In the genomic region with DNA sequence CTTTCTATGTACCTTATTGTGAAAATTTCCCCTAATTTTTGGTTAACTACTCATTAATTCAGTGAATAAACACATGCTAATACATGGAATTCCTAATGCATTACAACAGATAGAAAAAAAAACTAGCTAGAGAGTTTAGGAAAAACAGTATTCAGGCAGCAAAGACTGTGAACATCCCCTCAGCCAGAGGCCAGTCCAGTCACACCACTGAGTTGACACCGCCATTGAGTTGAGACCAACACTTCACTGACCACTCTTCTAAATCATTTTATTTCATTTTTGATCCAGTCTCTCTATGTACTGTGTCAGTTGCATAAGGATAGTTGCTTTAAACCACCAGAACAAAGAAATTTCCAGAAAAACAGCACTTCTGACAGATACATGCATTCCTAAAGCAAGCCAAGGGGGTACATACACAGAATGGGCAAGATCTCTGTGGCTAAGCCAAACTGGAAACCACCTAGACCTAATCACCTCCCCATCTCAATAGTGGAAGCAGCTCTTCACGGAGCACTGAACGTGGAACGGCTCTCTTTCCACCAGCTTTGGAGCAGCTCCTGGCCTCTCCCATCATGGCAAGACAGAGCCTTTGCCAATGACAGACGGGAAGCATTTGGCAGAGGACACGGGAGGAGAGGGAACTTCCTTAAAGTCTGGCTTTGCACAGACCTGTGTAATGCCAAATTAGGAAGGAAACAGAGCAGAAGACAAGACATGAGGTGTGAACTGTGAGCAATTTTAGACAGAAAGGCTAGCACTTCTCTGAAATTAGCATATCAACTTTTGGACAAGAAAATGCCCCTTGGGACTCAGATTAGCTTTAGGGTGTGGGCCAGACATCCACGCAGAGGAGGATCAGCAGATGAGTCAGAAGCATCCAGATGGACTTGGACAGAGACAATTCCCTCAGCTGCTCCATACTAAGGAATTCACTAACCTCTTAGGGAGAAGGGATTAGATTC, we compare ENCODE assay signal across 9 cellular contexts. TPM values are rescaled to one million over a fixed set of nuclear protein-coding genes. Genes with fewer than 3 reads are reported as not detected.
A peak's percentile ranks its signal among the peaks of the same experiment; 100 is the strongest.
DNase-seq lines count a peak whose midpoint lies in the region; ATAC-seq, FAIRE-seq and TF ChIP-seq lines count a peak whose summit lies in the region.
"Had no signal": no experiment of that assay in that cellular context is flagged by ENCODE, and none has a peak within 500 bp of the region (broad histone marks: within the 10 kb centered on the region; RNA-seq: fewer than 3 reads in every experiment).

No MANE protein-coding gene starts in this region.

- intact Hi-C loops in spleen (cut with DNase I; ENCODE audit: low total_unique reads) = no loop called here

- H3K9ac ChIP-seq in skeletal muscle satellite cell (ENCODE audit: low read depth, low read length) = no peak overlapping the region
- H3K9ac ChIP-seq: KMS-11 had no signal

- FAIRE-seq in GM18507 (lab: Jason Lieb, UNC) = peak; percentile 83

- H3K27ac ChIP-seq in spleen = no peak overlapping the region
- H3K27ac ChIP-seq: KMS-11 had no signal

- peak; percentile 84 for ATAC-seq in HG02798 (IDR thresholded peaks at IDR 0.05; ENCODE audit: poor library complexity, unreplicated experiment)

- DNase-seq in GM18507 (ENCODE audit: extremely low spot score, insufficient read length, low read depth) = peak; percentile 20
- peak; percentile 69 for DNase-seq in epidermal melanocyte (ENCODE audit: insufficient read length, low spot score)
- no peak for DNase-seq in DMS79 (lab: John Stamatoyannopoulos, UW)
- DNase-seq in HuH-7.5 (ENCODE audit: low spot score) = no peak
- DNase-seq in stimulated activated naive CD4-positive, alpha-beta T cell treated with Interleukin-2 at 50 U/mL for 16 hours (lab: John Stamatoyannopoulos, UW) = no peak
- no peak for DNase-seq in spleen

- H3K4me1 ChIP-seq in skeletal muscle satellite cell (ENCODE audit: control insufficient read depth, insufficient read depth, low read length) (peaks cover 9% of the 10 kb centered on the region), spleen (peaks cover 0 to 5% (median 0%) of the 10 kb centered on the region in 6 donors)

- no peak for TF ChIP-seq CTCF in spleen (IDR thresholded peaks at IDR 0.05 in 8 of 11, conservative IDR thresholded peaks at IDR 0.05 in 3 of 11)

- H3K4me3 ChIP-seq in skeletal muscle satellite cell (ENCODE audit: low read length) (no peak overlapping the region), spleen (no peak overlapping the region)

- 34 to 71% (median 53%) methylated on average over 7 of the region's 7 CpGs for WGBS in spleen, 5 donors

- H3K36me3 ChIP-seq in skeletal muscle satellite cell (ENCODE audit: insufficient read depth, low read length) = no peaks in the 10 kb centered on the region
- no peaks in the 10 kb centered on the region for H3K36me3 ChIP-seq in spleen

- peak overlapping the region; percentile 38 for H3K4me2 ChIP-seq in skeletal muscle satellite cell (ENCODE audit: low read length)
- H3K4me2 ChIP-seq: KMS-11 had no signal

- no peak for TF ChIP-seq POLR2A in spleen (IDR thresholded peaks at IDR 0.05)

- H3K27me3 ChIP-seq in skeletal muscle satellite cell (ENCODE audit: control insufficient read depth, insufficient read depth, low read length) = peaks cover 70% of the 10 kb centered on the region
- no peaks in the 10 kb centered on the region for H3K27me3 ChIP-seq in spleen (replicated peaks in 1 of 7)

- H3K9me3 ChIP-seq in skeletal muscle satellite cell (replicated peaks; ENCODE audit: low read length) (peaks cover 7% of the 10 kb centered on the region), spleen (peaks cover 0 to 14% (median 12%) of the 10 kb centered on the region in 8 donors)

RNA-seq across cellular contexts. Expression of a gene that starts 36.4 kb away (rescaled TPM):
- 0.25 and 0.44 TPM in 2 replicates for total RNA-seq in skeletal muscle satellite cell (2012; rRNA removed)
- total RNA-seq in spleen = 1 to 10 TPM; 1.3 to 5.1 (median 2.3) TPM
- polyA plus RNA-seq in spleen = under 1 TPM; 0.14 to 0.52 (median 0.42) TPM

Comparison
In these comparisons a context has a peak if more than half of its experiments do, and no peak if none do; other contexts are left out.
1. DNase-seq: peak in GM18507 (single experiment) and epidermal melanocyte (single experiment); none in DMS79 (single experiment), HuH-7.5 (single experiment), stimulated activated naive CD4-positive, alpha-beta T cell treated with Interleukin-2 at 50 U/mL for 16 hours (single experiment) and spleen (single experiment).